ENCODE assay signal across 12 cellular contexts in the genomic region with DNA sequence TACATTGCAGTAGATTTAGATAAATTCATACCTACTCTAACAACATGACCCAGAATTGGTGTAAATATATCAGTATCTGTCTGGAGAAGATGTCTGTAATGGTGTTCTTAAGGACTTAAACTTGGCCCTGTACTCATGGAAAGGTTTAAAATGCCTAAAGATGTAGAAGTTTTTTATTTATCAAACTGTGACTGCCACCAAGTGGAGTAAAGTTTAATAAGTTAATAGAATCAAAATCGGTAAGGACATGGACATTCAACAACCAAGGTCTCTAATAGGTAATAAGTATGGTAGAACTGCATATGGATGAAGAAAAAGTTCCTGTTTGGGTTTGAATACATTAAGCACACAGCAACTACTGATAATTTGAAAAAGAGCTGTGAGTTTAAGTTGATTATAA.
A peak's percentile ranks its signal among the peaks of the same experiment; 100 is the strongest.
DNase-seq lines count a peak whose midpoint lies in the region; ATAC-seq and TF ChIP-seq lines count a peak whose summit lies in the region.
"Had no signal": no experiment of that assay in that cellular context is flagged by ENCODE, and none has a peak within 500 bp of the region (broad histone marks: within the 10 kb centered on the region; RNA-seq: fewer than 3 reads in every experiment).

No MANE protein-coding gene starts in this region.

- no peak for TF ChIP-seq POLR2A in right lobe of liver (IDR thresholded peaks at IDR 0.05)

- DNase-seq in DMS 273 treated with DMSO at 0.1 percent for 48 hours (lab: John Stamatoyannopoulos, UW) (peak; percentile 52), NAMALWA (ENCODE audit: low spot score) (peak; percentile 35), adipocyte (ENCODE audit: low read depth) (peak; percentile 37), right lobe of liver (no peak), NCI-H128 (lab: John Stamatoyannopoulos, UW; ENCODE audit: unreplicated experiment) (no peak)
- no peak for DNase-seq in effector memory CD8-positive, alpha-beta T cell
- DNase-seq: activated CD4-positive, alpha-beta T cell treated with anti-CD3 and anti-CD28 coated beads for 36 hours; left lung; right cardiac atrium had no signal

- H3K4me3 Mint-ChIP-seq in effector memory CD8-positive, alpha-beta T cell = no peak overlapping the region
- H3K4me3 Mint-ChIP-seq: activated CD4-positive, alpha-beta T cell treated with anti-CD3 and anti-CD28 coated beads for 36 hours; activated naive CD4-positive, alpha-beta T cell treated with anti-CD3 and anti-CD28 coated beads, Interleukin-2, amount 50 U/mL, for 24 hours had no signal

- no peaks in the 10 kb centered on the region for H3K36me3 ChIP-seq in adipocyte (ENCODE audit: control insufficient read depth, insufficient read depth, low read length, severe bottlenecking)
- H3K36me3 ChIP-seq in right lobe of liver = no peaks in the 10 kb centered on the region
- H3K36me3 ChIP-seq: left lung had no signal

- no peaks in the 10 kb centered on the region for H3K4me1 ChIP-seq in adipocyte (ENCODE audit: control insufficient read depth, insufficient read depth, low read length)
- no peaks in the 10 kb centered on the region for H3K4me1 ChIP-seq in right lobe of liver
- H3K4me1 ChIP-seq: left lung had no signal

- H3K27me3 ChIP-seq in adipocyte (replicated peaks; ENCODE audit: control insufficient read depth, insufficient read depth, low read length) (no peaks in the 10 kb centered on the region), right lobe of liver (no peaks in the 10 kb centered on the region)
- H3K27me3 ChIP-seq: left lung had no signal

- intact Hi-C loops in right lobe of liver (cut with DNase I) = no loop called here

- H3K9me3 Mint-ChIP-seq in effector memory CD8-positive, alpha-beta T cell = peaks cover 0 to 6% of the 10 kb centered on the region in 2 donors

- peak; percentile 61 to 72 (median 65) for ATAC-seq in right lobe of liver
- ATAC-seq in HG02678 (IDR thresholded peaks at IDR 0.05; ENCODE audit: unreplicated experiment) = no peak
- ATAC-seq in GM21515 (IDR thresholded peaks at IDR 0.05; ENCODE audit: unreplicated experiment) = no peak
- ATAC-seq in effector memory CD8-positive, alpha-beta T cell (replicated peaks) = no peak
- ATAC-seq: activated CD4-positive, alpha-beta T cell treated with anti-CD3 and anti-CD28 coated beads for 36 hours; left lung; right cardiac atrium had no signal

- no peaks in the 10 kb centered on the region for H3K4me1 Mint-ChIP-seq in effector memory CD8-positive, alpha-beta T cell (ENCODE audit: low read depth in 2 of 2)
- H3K4me1 Mint-ChIP-seq: activated CD4-positive, alpha-beta T cell treated with anti-CD3 and anti-CD28 coated beads for 36 hours; activated naive CD4-positive, alpha-beta T cell treated with anti-CD3 and anti-CD28 coated beads, Interleukin-2, amount 50 U/mL, for 24 hours had no signal

- H3K4me3 ChIP-seq in adipocyte (ENCODE audit: low read length) (no peak overlapping the region), right lobe of liver (no peak overlapping the region)
- H3K4me3 ChIP-seq: left lung had no signal

- no peak overlapping the region for H3K9ac ChIP-seq in adipocyte (ENCODE audit: low read length)

- 17% methylated on average over 1 of the region's 1 CpG for WGBS in right lobe of liver (ENCODE audit: insufficient coverage, low coverage, low lambda C conversion rate, missing lambda C conversion rate)

- TF ChIP-seq CTCF in right lobe of liver (IDR thresholded peaks at IDR 0.05) = peak in 3 of 4 donors; percentile 35 to 42 (median 38)

- H3K9me3 ChIP-seq in adipocyte (ENCODE audit: control insufficient read depth, low read length) (no peaks in the 10 kb centered on the region), right lobe of liver (no peaks in the 10 kb centered on the region)
- H3K9me3 ChIP-seq: left lung had no signal

- H3K27me3 Mint-ChIP-seq in effector memory CD8-positive, alpha-beta T cell = no peaks in the 10 kb centered on the region
- H3K27me3 Mint-ChIP-seq: activated CD4-positive, alpha-beta T cell treated with anti-CD3 and anti-CD28 coated beads for 36 hours; activated naive CD4-positive, alpha-beta T cell treated with anti-CD3 and anti-CD28 coated beads, Interleukin-2, amount 50 U/mL, for 24 hours had no signal

- H3K27ac Mint-ChIP-seq in effector memory CD8-positive, alpha-beta T cell = no peak overlapping the region
- H3K27ac Mint-ChIP-seq: activated CD4-positive, alpha-beta T cell treated with anti-CD3 and anti-CD28 coated beads for 36 hours; activated naive CD4-positive, alpha-beta T cell treated with anti-CD3 and anti-CD28 coated beads, Interleukin-2, amount 50 U/mL, for 24 hours had no signal

- H3K27ac ChIP-seq in right lobe of liver = no peak overlapping the region
- H3K27ac ChIP-seq: left lung had no signal

- H3K36me3 Mint-ChIP-seq in effector memory CD8-positive, alpha-beta T cell (ENCODE audit: insufficient read depth) = no peaks in the 10 kb centered on the region
- H3K36me3 Mint-ChIP-seq: activated naive CD4-positive, alpha-beta T cell treated with anti-CD3 and anti-CD28 coated beads, Interleukin-2, amount 50 U/mL, for 24 hours had no signal

Comparison
In these comparisons a context has a peak if more than half of its experiments do, and no peak if none do; other contexts are left out.
1. DNase-seq: peak in DMS 273 treated with DMSO at 0.1 percent for 48 hours (single experiment), NAMALWA (single experiment) and adipocyte (single experiment); none in right lobe of liver (0 of 3), NCI-H128 (single experiment) and effector memory CD8-positive, alpha-beta T cell (0 of 3).
2. ATAC-seq: peak in right lobe of liver (4 of 4); none in HG02678 (single experiment), GM21515 (single experiment) and effector memory CD8-positive, alpha-beta T cell (single experiment).